ENCODE assay signal across 16 cellular contexts in the genomic region with DNA sequence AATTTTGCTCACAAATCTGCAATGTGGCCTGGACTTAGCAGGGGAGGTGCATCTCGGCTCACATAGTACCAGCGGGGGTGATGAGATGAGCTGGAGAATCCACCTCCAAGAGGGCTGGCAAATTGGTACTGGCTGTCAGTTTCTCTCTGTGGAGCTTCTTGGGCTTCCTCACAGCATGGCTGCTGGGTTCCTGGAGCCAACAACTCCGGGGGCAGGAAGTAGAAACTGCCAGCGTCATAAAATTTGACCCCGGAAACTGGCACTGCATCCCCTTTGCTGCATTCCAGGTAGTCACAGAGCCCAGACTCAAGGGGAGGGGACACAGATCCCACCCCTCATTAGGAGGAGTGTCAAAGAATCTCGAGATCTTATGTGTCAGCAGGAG. TPM values are rescaled to one million over a fixed set of nuclear protein-coding genes. Genes with fewer than 3 reads are reported as not detected.
A peak's percentile ranks its signal among the peaks of the same experiment; 100 is the strongest.
DNase-seq lines count a peak whose midpoint lies in the region; FAIRE-seq and TF ChIP-seq lines count a peak whose summit lies in the region.
"Had no signal": no experiment of that assay in that cellular context is flagged by ENCODE, and none has a peak within 500 bp of the region (broad histone marks: within the 10 kb centered on the region; RNA-seq: fewer than 3 reads in every experiment).

No MANE protein-coding gene starts in this region.

- H3K36me3 ChIP-seq in SU-DHL-6 (ENCODE audit: low read length) (no peaks in the 10 kb centered on the region), H1 (ENCODE audit: control insufficient read depth in 2 of 4, insufficient read depth in 4 of 4, low read length in 3 of 4) (no peaks in the 10 kb centered on the region)
- H3K36me3 ChIP-seq: neural progenitor cell had no signal

- no peaks in the 10 kb centered on the region for H3K79me1 ChIP-seq in H1 (ENCODE audit: low read depth, low read length)

- no peak overlapping the region for H2BK15ac ChIP-seq in H1 (ENCODE audit: low read length)

- H3K4me1 Mint-ChIP-seq in T-helper 2 cell treated with Interferon-gamma antibody and Interleukin-4, amounts not matched to agents 5 μg/mL and 100 μg/mL, for 36 hours (ENCODE audit: low read depth), result peaks cover 71% of the 10 kb centered on the region
- H3K4me1 Mint-ChIP-seq: brain had no signal

- no peak overlapping the region for H2BK5ac ChIP-seq in H1 (ENCODE audit: low read depth, low read length)

- H2BK12ac ChIP-seq in H1 (ENCODE audit: low read depth, low read length), result no peak overlapping the region

- H4K91ac ChIP-seq in H1 (replicated peaks; ENCODE audit: insufficient read length, low read length), result no peak overlapping the region

- no peaks in the 10 kb centered on the region for H3K27me3 ChIP-seq in SU-DHL-6 (ENCODE audit: low read length)
- peaks cover 0 to 2% (median 0%) of the 10 kb centered on the region in 4 experiments; a peak in 1 of 7 replicates for H3K27me3 ChIP-seq in H1 (replicated peaks in 1 of 4; ENCODE audit: control insufficient read depth in 3 of 4, extremely low read depth in 1 of 4, insufficient read depth in 3 of 4, low read length in 3 of 4)
- H3K27me3 ChIP-seq: neural progenitor cell had no signal

- FAIRE-seq in H1 (lab: Jason Lieb, UNC), result no peak
- FAIRE-seq: D721Med had no signal

- H2AK5ac ChIP-seq in H1 (ENCODE audit: low read depth, low read length), result no peak overlapping the region

- H3K9me3 ChIP-seq in SU-DHL-6 (ENCODE audit: insufficient read depth, low read length) (no peaks in the 10 kb centered on the region), H1 (ENCODE audit: insufficient read depth in 2 of 2, low read depth in 1 of 2, low read length in 1 of 2) (no peaks in the 10 kb centered on the region; a peak in 1 of 4 replicates)

- peaks cover 0 to 5% (median 3%) of the 10 kb centered on the region in 4 experiments; a peak in 5 of 7 replicates for H3K4me1 ChIP-seq in H1 (replicated peaks in 1 of 4; ENCODE audit: control insufficient read depth in 3 of 4, insufficient read depth in 4 of 4, low read length in 3 of 4)

- peak overlapping the region; percentile 97 for H3K27ac Mint-ChIP-seq in T-helper 2 cell treated with Interferon-gamma antibody and Interleukin-4, amounts not matched to agents 5 μg/mL and 100 μg/mL, for 36 hours
- H3K27ac Mint-ChIP-seq: brain, neural progenitor cell, type B pancreatic cell had no signal

- H3K4ac ChIP-seq in H1 (replicated peaks; ENCODE audit: insufficient read length, low read depth, low read length), result no peak overlapping the region

- no peak overlapping the region for H3K56ac ChIP-seq in H1 (replicated peaks; ENCODE audit: insufficient read length, low read depth, low read length)

- no peak overlapping the region for H3K18ac ChIP-seq in H1 (ENCODE audit: extremely low read depth, low read length)

- peak overlapping the region; percentile 83 for H3K4me3 Mint-ChIP-seq in T-helper 2 cell treated with Interferon-gamma antibody and Interleukin-4, amounts not matched to agents 5 μg/mL and 100 μg/mL, for 36 hours
- H3K4me3 Mint-ChIP-seq: brain, neural progenitor cell, type B pancreatic cell had no signal

- H2BK120ac ChIP-seq in H1 (replicated peaks; ENCODE audit: low read depth, low read length), result no peak overlapping the region

- POLR2A ChIA-PET in H1 (lab: Charles Lee; ENCODE audit: partially characterized antibody), result interaction anchor here (1.0 kb wide), 1 partner anchor 65 kb away, joined by 3 read pairs; no protein-coding TSS in a partner anchor

- no peak overlapping the region for H3K4me3 ChIP-seq in SU-DHL-6 (ENCODE audit: insufficient read depth, low read length, poor library complexity, severe bottlenecking)
- no peak overlapping the region for H3K4me3 ChIP-seq in H1 (ENCODE audit: extremely low read depth in 1 of 4, insufficient read depth in 2 of 4, low read depth in 3 of 4, low read length in 4 of 4)
- no peak overlapping the region for H3K4me3 ChIP-seq in skin epidermis
- H3K4me3 ChIP-seq: neural progenitor cell had no signal

- H3K14ac ChIP-seq in H1 (ENCODE audit: insufficient read length), result no peak overlapping the region

- DNase-seq in T-helper 2 cell treated with Interferon-gamma antibody and Interleukin-4, amounts not matched to agents 5 μg/mL and 100 μg/mL, for 36 hours (ENCODE audit: low spot score), result no peak
- DNase-seq in T-helper 2 cell (no peak), H1 (ENCODE audit: low read depth in 1 of 2, low spot score in 2 of 2) (no peak), SKM-1 (lab: John Stamatoyannopoulos, UW; ENCODE audit: unreplicated experiment) (no peak), GDM1 (lab: John Stamatoyannopoulos, UW) (no peak), COR-L47 (lab: John Stamatoyannopoulos, UW) (no peak)
- DNase-seq: left cardiac atrium, NCI-H2081, NCI-H774 had no signal

- no peak overlapping the region for H4K5ac ChIP-seq in H1 (ENCODE audit: insufficient read length, low read depth, low read length)

- no peak overlapping the region for H4K8ac ChIP-seq in H1 (ENCODE audit: extremely low read depth, insufficient read depth, low read length)

- no peaks in the 10 kb centered on the region for H3K79me2 ChIP-seq in SU-DHL-6 (ENCODE audit: insufficient read depth, low read length)
- H3K79me2 ChIP-seq in H1 (ENCODE audit: control insufficient read depth in 1 of 2, insufficient read depth in 2 of 2, low read length in 2 of 2), result no peaks in the 10 kb centered on the region

- WGBS in H1 (ENCODE audit: extremely low coverage in 1 of 2, insufficient coverage in 1 of 2, insufficient read length in 1 of 2, insufficient replicate concordance in 2 of 2, low coverage in 1 of 2, low lambda C conversion rate in 2 of 2, missing lambda C conversion rate in 1 of 2), 2 experiments, result 89% methylated on average over 6 of the region's 6 CpGs; no CpG with 5 or more reads in 1 of the 2 experiments

- no peaks in the 10 kb centered on the region for H3K23me2 ChIP-seq in H1 (ENCODE audit: low read depth, low read length)

- H3K9ac ChIP-seq in SU-DHL-6 (ENCODE audit: low read length) (peak overlapping the region; percentile 28; the same call in 1 of the 2 replicates), H1 (replicated peaks in 1 of 4; ENCODE audit: extremely low read depth in 1 of 4, low read depth in 3 of 4, low read length in 3 of 4) (no peak overlapping the region)
- H3K9ac ChIP-seq: neural progenitor cell had no signal

- TF ChIP-seq RAD21 in H1 (IDR thresholded peaks at IDR 0.05 in 1 of 2, conservative IDR thresholded peaks at IDR 0.05 in 1 of 2; ENCODE audit: low read depth in 2 of 2, low read length in 2 of 2), result no peak

- no peak overlapping the region for H3K23ac ChIP-seq in H1 (ENCODE audit: insufficient read length)

- H3K9me2 ChIP-seq in SU-DHL-6 (replicated peaks; ENCODE audit: insufficient read depth, low read length), result no peaks in the 10 kb centered on the region

- no peak overlapping the region for H2BK20ac ChIP-seq in H1 (ENCODE audit: low read length)

- H4K20me1 ChIP-seq in SU-DHL-6 (ENCODE audit: low read depth, low read length) (no peaks in the 10 kb centered on the region), H1 (replicated peaks in 1 of 2; ENCODE audit: control insufficient read depth in 1 of 2, insufficient read depth in 2 of 2, low read length in 2 of 2) (no peaks in the 10 kb centered on the region)

- TF ChIP-seq POLR2A in H1 (IDR thresholded peaks at IDR 0.05; ENCODE audit: control extremely low read depth in 1 of 2, low read depth in 2 of 2, low read length in 2 of 2), result no peak

- H3F3A ChIP-seq in SU-DHL-6 (ENCODE audit: insufficient read depth), result peaks cover 38% of the 10 kb centered on the region

- H2AFZ ChIP-seq in SU-DHL-6 (ENCODE audit: low read depth, low read length, severe bottlenecking) (peak overlapping the region; percentile 65), H1 (ENCODE audit: low read length) (no peak overlapping the region)
- H2AFZ ChIP-seq: neural progenitor cell had no signal

- H3K36me3 Mint-ChIP-seq in T-helper 2 cell treated with Interferon-gamma antibody and Interleukin-4, amounts not matched to agents 5 μg/mL and 100 μg/mL, for 36 hours (ENCODE audit: low read depth), result peaks cover 8% of the 10 kb centered on the region
- H3K36me3 Mint-ChIP-seq: brain, neural progenitor cell, type B pancreatic cell had no signal

- H3K27ac ChIP-seq in SU-DHL-6 (ENCODE audit: low read depth, low read length) (peak overlapping the region; percentile 94), H1 (ENCODE audit: low read depth, low read length) (no peak overlapping the region), skin epidermis (peak overlapping the region in 19 of 21 experiments; percentile 36 to 95 (median 78))
- H3K27ac ChIP-seq: neural progenitor cell had no signal

- no peak for TF ChIP-seq CTCF in SU-DHL-6 (IDR thresholded peaks at IDR 0.05; ENCODE audit: insufficient read depth, low read length, poor library complexity, severe bottlenecking)
- TF ChIP-seq CTCF in H1 (IDR thresholded peaks at IDR 0.05; ENCODE audit: control extremely low read depth in 1 of 3, insufficient read depth in 1 of 3, low read depth in 1 of 3, low read length in 3 of 3), result no peak

- CTCF ChIA-PET in H1 (lab: Charles Lee; ENCODE audit: partially characterized antibody), result interaction anchor here (0.9 to 9.2 kb wide), 8 partner anchors 12 to 94 kb away, joined by 3 to 79 read pairs (median 6); no protein-coding TSS in a partner anchor

- peaks cover 5% of the 10 kb centered on the region for H3K9me3 Mint-ChIP-seq in T-helper 2 cell treated with Interferon-gamma antibody and Interleukin-4, amounts not matched to agents 5 μg/mL and 100 μg/mL, for 36 hours
- H3K9me3 Mint-ChIP-seq: neural progenitor cell, type B pancreatic cell had no signal

- TF ChIP-seq EP300 in H1 (IDR thresholded peaks at IDR 0.05; ENCODE audit: borderline replicate concordance in 1 of 2, low read depth in 2 of 2, low read length in 2 of 2), result no peak

- H3K27me3 Mint-ChIP-seq in T-helper 2 cell treated with Interferon-gamma antibody and Interleukin-4, amounts not matched to agents 5 μg/mL and 100 μg/mL, for 36 hours (ENCODE audit: low read depth), result no peaks in the 10 kb centered on the region
- H3K27me3 Mint-ChIP-seq: type B pancreatic cell had no signal

- peak overlapping the region; percentile 77 for H3K4me2 ChIP-seq in SU-DHL-6 (ENCODE audit: low read depth, low read length, poor library complexity, severe bottlenecking)
- no peak overlapping the region for H3K4me2 ChIP-seq in H1 (ENCODE audit: insufficient read depth in 1 of 2, low read depth in 2 of 2, low read length in 2 of 2)
- H3K4me2 ChIP-seq: neural progenitor cell had no signal

TF ChIP-seq in H1, 55 proteins besides CTCF, POLR2A, EP300 and RAD21:
- TF ChIP-seq CHD2 (IDR thresholded peaks at IDR 0.05; ENCODE audit: low read length) (no peak), YY1 (IDR thresholded peaks at IDR 0.05; ENCODE audit: low read depth, low read length) (0 out of 2 replicates have a peak, but pooled peaks have one; percentile 43)

RNA-seq across cellular contexts. Expression of a gene that starts 17.0 kb away (rescaled TPM):
- total RNA-seq in H1 (2021; fragmentation: NEBNext Ultra II Directional; extraction: Animal tissue kit (Norgen Biotek cat#: 25700)), result 2.8 and 2.9 TPM in 2 replicates
- 1.7 and 2.4 TPM in 2 replicates for polyA plus RNA-seq in H1 (2011; rRNA removed)
- polyA plus RNA-seq in H1 (2011; cell fraction: cytosol; rRNA removed), result 1.8 TPM
- 2.5 TPM for polyA plus RNA-seq in H1 (2011; cell fraction: nucleus; rRNA removed)
- 1.3 to 2.6 TPM (median 2.1 TPM) in 4 replicates for polyA plus RNA-seq in H1 (2012, experiment 1 of 2)
- 1.3 TPM for polyA plus RNA-seq in H1 (2012, experiment 2 of 2)
- polyA plus RNA-seq in H1 (2013, experiment 1 of 2), result 2.9 TPM
- polyA plus RNA-seq in H1 (2013, experiment 2 of 2), result 3.5 TPM
- 1.1 and 1.5 TPM in 2 replicates for polyA minus RNA-seq in H1 (2011; rRNA and poly(A)+ RNA removed)
- polyA minus RNA-seq in H1 (2011; cell fraction: cytosol; rRNA and poly(A)+ RNA removed), result 0.88 TPM
- polyA minus RNA-seq in H1 (2011; cell fraction: nucleus; rRNA and poly(A)+ RNA removed), result 0.90 TPM
- total RNA-seq: A172 had no signal
